In genomic region chr3:195619576-195620369, GRCh38 we compare ENCODE assay signal across 3 cellular contexts. TPM values are rescaled to one million over a fixed set of nuclear protein-coding genes. Genes with fewer than 3 reads are reported as not detected.
"Had no signal": no experiment of that assay in that cellular context is flagged by ENCODE, and none has a peak within 500 bp of the region (broad histone marks: within the 10 kb centered on the region; RNA-seq: fewer than 3 reads in every experiment).

No MANE protein-coding gene starts in this region.

RNA-seq across cellular contexts. Expression of gene APOD, which starts 36.0 kb away (rescaled TPM):
- total RNA-seq: kidney epithelial cell; naive thymus-derived CD8-positive, alpha-beta T cell; renal cortical epithelial cell had no signal
